ENCODE assay signal across 1 cellular context in genomic region chr9:28699632-28700031, GRCh38.
TF ChIP-seq lines count a peak whose summit lies in the region.

No MANE protein-coding gene starts in this region.

TF ChIP-seq in SK-N-SH treated with all-trans-retinoic acid at 6 μM for 48 hours, 23 proteins besides CTCF, POLR2A, EP300 and RAD21 (continued from another document):
- TF ChIP-seq PATZ1 (CRISPR knock-in tag; IDR thresholded peaks at IDR 0.05; ENCODE audit: borderline replicate concordance), result no peak
- no peak for TF ChIP-seq CREB5 (CRISPR knock-in tag; IDR thresholded peaks at IDR 0.05; ENCODE audit: low read depth)
- no peak for TF ChIP-seq TOX (CRISPR knock-in tag; IDR thresholded peaks at IDR 0.05; ENCODE audit: borderline replicate concordance)
